12 cellular contexts compared by ENCODE assay signal in genomic region chr17:67443931-67444597, GRCh38.
DNase-seq lines count a peak whose midpoint lies in the region; ATAC-seq and TF ChIP-seq lines count a peak whose summit lies in the region.
"Had no signal": no experiment of that assay in that cellular context is flagged by ENCODE, and none has a peak within 500 bp of the region (broad histone marks: within the 10 kb centered on the region; RNA-seq: fewer than 3 reads in every experiment).

No MANE protein-coding gene starts in this region.

- no peak overlapping the region for H3K27ac ChIP-seq in CD4-positive, CD25-positive, alpha-beta regulatory T cell (ENCODE audit: insufficient read depth, low read length, poor library complexity, severe bottlenecking)
- H3K27ac ChIP-seq in Peyer's patch (peak overlapping the region in 3 of 4 donors; percentile 4 to 20 (median 6)), coronary artery (peak overlapping the region in 1 of 2 donors; percentile 21), RWPE1 (no peak overlapping the region)

- no peaks in the 10 kb centered on the region for H3K36me3 Mint-ChIP-seq in CD4-positive, CD25-positive, alpha-beta regulatory T cell
- H3K36me3 Mint-ChIP-seq in natural killer cell treated with Interleukin-12 subunit alpha and Interleukin-12 subunit beta and Interleukin-15 and Interleukin-18, amount 100 ng/mL, for 72 hours, result peaks cover 4% of the 10 kb centered on the region

- H3K4me1 Mint-ChIP-seq in CD4-positive, CD25-positive, alpha-beta regulatory T cell, result peaks cover 16 to 90% (median 40%) of the 10 kb centered on the region in 4 donors
- H3K4me1 Mint-ChIP-seq in natural killer cell treated with Interleukin-12 subunit alpha and Interleukin-12 subunit beta and Interleukin-15 and Interleukin-18, amount 100 ng/mL, for 72 hours (ENCODE audit: low read depth in 2 of 2), result peaks cover 51 to 62% of the 10 kb centered on the region in 2 donors

- H3K4me3 Mint-ChIP-seq in CD4-positive, CD25-positive, alpha-beta regulatory T cell, result peak overlapping the region in 2 of 4 donors; percentile 11 to 13
- H3K4me3 Mint-ChIP-seq in natural killer cell treated with Interleukin-12 subunit alpha and Interleukin-12 subunit beta and Interleukin-15 and Interleukin-18, amount 100 ng/mL, for 72 hours, result no peak overlapping the region

- POLR2A ChIA-PET in RWPE1 (lab: Yijun Ruan, JAX; ENCODE audit: low non-redundant PET), result no interaction called here

- no peak for ATAC-seq in CD4-positive, CD25-positive, alpha-beta regulatory T cell (ENCODE audit: low read depth in 2 of 2)
- no peak for ATAC-seq in natural killer cell treated with Interleukin-12 subunit alpha and Interleukin-12 subunit beta and Interleukin-15 and Interleukin-18, amount 100 ng/mL, for 72 hours

- DNase-seq in CD4-positive, CD25-positive, alpha-beta regulatory T cell, result no peak
- no peak for DNase-seq in Peyer's patch
- DNase-seq in fibroblast of gingiva (ENCODE audit: low read depth), result peak; percentile 62
- DNase-seq in natural killer cell treated with Interleukin-12 subunit alpha and Interleukin-12 subunit beta and Interleukin-15 and Interleukin-18, amount 100 ng/mL, for 72 hours (ENCODE audit: low spot score), result no peak
- no peak for DNase-seq in coronary artery (ENCODE audit: low spot score)
- no peak for DNase-seq in RWPE1 (ENCODE audit: low spot score)
- no peak for DNase-seq in NCI-H2081 treated with DMSO at 0.1 percent for 48 hours (lab: John Stamatoyannopoulos, UW)
- no peak for DNase-seq in stimulated activated naive CD4-positive, alpha-beta T cell treated with Interleukin-2 at 50 U/mL for 16 hours (lab: John Stamatoyannopoulos, UW)
- DNase-seq: activated effector memory CD4-positive, alpha-beta T cell treated with anti-CD3 and anti-CD28 coated beads, Interleukin-2, amount 50 U/mL, for 16 hours; DND-41; erythroblast; NCI-H345 had no signal

- H3K4me1 ChIP-seq in CD4-positive, CD25-positive, alpha-beta regulatory T cell (ENCODE audit: control insufficient read depth, insufficient read depth, low read length, poor library complexity, severe bottlenecking), result peaks cover 43% of the 10 kb centered on the region
- H3K4me1 ChIP-seq in Peyer's patch, result peaks cover 0 to 26% (median 9%) of the 10 kb centered on the region in 4 donors

- H3K27me3 ChIP-seq in CD4-positive, CD25-positive, alpha-beta regulatory T cell (ENCODE audit: control insufficient read depth, insufficient read depth, low read length), result no peaks in the 10 kb centered on the region
- no peaks in the 10 kb centered on the region for H3K27me3 ChIP-seq in Peyer's patch

- H3K27ac Mint-ChIP-seq in CD4-positive, CD25-positive, alpha-beta regulatory T cell, result peak overlapping the region; percentile 95 to 98 (median 96)
- peak overlapping the region; percentile 58 to 87 for H3K27ac Mint-ChIP-seq in natural killer cell treated with Interleukin-12 subunit alpha and Interleukin-12 subunit beta and Interleukin-15 and Interleukin-18, amount 100 ng/mL, for 72 hours

- H3K27me3 Mint-ChIP-seq in CD4-positive, CD25-positive, alpha-beta regulatory T cell, result no peaks in the 10 kb centered on the region
- H3K27me3 Mint-ChIP-seq in natural killer cell treated with Interleukin-12 subunit alpha and Interleukin-12 subunit beta and Interleukin-15 and Interleukin-18, amount 100 ng/mL, for 72 hours, result no peaks in the 10 kb centered on the region

- no peaks in the 10 kb centered on the region for H3K9me3 ChIP-seq in CD4-positive, CD25-positive, alpha-beta regulatory T cell (ENCODE audit: control insufficient read depth in 2 of 2, low read length in 2 of 2)
- H3K9me3 ChIP-seq in Peyer's patch, result no peaks in the 10 kb centered on the region

- TF ChIP-seq CTCF in Peyer's patch (IDR thresholded peaks at IDR 0.05), result no peak
- no peak for TF ChIP-seq CTCF in coronary artery (IDR thresholded peaks at IDR 0.05)
- TF ChIP-seq CTCF in RWPE1 (conservative IDR thresholded peaks at IDR 0.05; ENCODE audit: low read depth), result no peak

- TF ChIP-seq POLR2A in Peyer's patch (IDR thresholded peaks at IDR 0.05), result no peak

- CTCF ChIA-PET in RWPE1 (lab: Yijun Ruan, JAX), result no interaction called here

- no peaks in the 10 kb centered on the region for H3K9me3 Mint-ChIP-seq in CD4-positive, CD25-positive, alpha-beta regulatory T cell
- H3K9me3 Mint-ChIP-seq in natural killer cell treated with Interleukin-12 subunit alpha and Interleukin-12 subunit beta and Interleukin-15 and Interleukin-18, amount 100 ng/mL, for 72 hours, result no peaks in the 10 kb centered on the region

- no peaks in the 10 kb centered on the region for H3K36me3 ChIP-seq in CD4-positive, CD25-positive, alpha-beta regulatory T cell (ENCODE audit: control insufficient read depth, insufficient read depth, low read length)
- H3K36me3 ChIP-seq in Peyer's patch, result no peaks in the 10 kb centered on the region

- no peak overlapping the region for H3K4me3 ChIP-seq in CD4-positive, CD25-positive, alpha-beta regulatory T cell (ENCODE audit: low read depth, low read length)
- no peak overlapping the region for H3K4me3 ChIP-seq in Peyer's patch
- no peak overlapping the region for H3K4me3 ChIP-seq in coronary artery

Comparison
In these comparisons a context has a peak if more than half of its experiments do, and no peak if none do; other contexts are left out.
1. H3K27ac ChIP-seq: peak in Peyer's patch (3 of 4); none in CD4-positive, CD25-positive, alpha-beta regulatory T cell (single experiment) and RWPE1 (single experiment).